Comparison of ENCODE assay signal across 27 cellular contexts in genomic region chr5:23028445-23028844, GRCh38.
"Had no signal": no experiment of that assay in that cellular context is flagged by ENCODE, and none has a peak within 500 bp of the region (broad histone marks: within the 10 kb centered on the region; RNA-seq: fewer than 3 reads in every experiment).

No MANE protein-coding gene starts in this region.

- H3K27ac Mint-ChIP-seq: immature natural killer cell; naive thymus-derived CD4-positive, alpha-beta T cell; natural killer cell treated with Interleukin-12 subunit alpha and Interleukin-12 subunit beta and Interleukin-15 and Interleukin-18, amount 100 ng/mL, for 72 hours; stimulated activated memory B cell treated with anti-CD40 and anti-IgM and Interleukin-4, amounts not matched to agents 10 μg/mL and 1 μg/mL and 100 μg/mL, for 72 hours; stimulated activated naive CD8-positive, alpha-beta T cell treated with anti-CD3 and anti-CD28 coated beads, Interleukin-15, amount 100 ng/mL, for 72 hours; type B pancreatic cell had no signal

- H3K36me3 Mint-ChIP-seq: naive thymus-derived CD4-positive, alpha-beta T cell; stimulated activated memory B cell treated with anti-CD40 and anti-IgM and Interleukin-4, amounts not matched to agents 10 μg/mL and 1 μg/mL and 100 μg/mL, for 72 hours; type B pancreatic cell had no signal

- H3K9me3 ChIP-seq: lower lobe of right lung, pancreas, prostate gland, right lobe of liver, tibial nerve, uterus had no signal

- ATAC-seq: lower lobe of right lung; naive thymus-derived CD4-positive, alpha-beta T cell; natural killer cell treated with Interleukin-12 subunit alpha and Interleukin-12 subunit beta and Interleukin-15 and Interleukin-18, amount 100 ng/mL, for 72 hours; pancreas; right lobe of liver; stimulated activated memory B cell treated with anti-CD40 and anti-IgM and Interleukin-4, amounts not matched to agents 10 μg/mL and 1 μg/mL and 100 μg/mL, for 72 hours; stimulated activated naive CD8-positive, alpha-beta T cell treated with anti-CD3 and anti-CD28 coated beads, Interleukin-15, amount 100 ng/mL, for 72 hours had no signal

- H3K4me3 Mint-ChIP-seq: immature natural killer cell; naive thymus-derived CD4-positive, alpha-beta T cell; natural killer cell treated with Interleukin-12 subunit alpha and Interleukin-12 subunit beta and Interleukin-15 and Interleukin-18, amount 100 ng/mL, for 72 hours; neural crest cell; stimulated activated memory B cell treated with anti-CD40 and anti-IgM and Interleukin-4, amounts not matched to agents 10 μg/mL and 1 μg/mL and 100 μg/mL, for 72 hours; stimulated activated naive CD8-positive, alpha-beta T cell treated with anti-CD3 and anti-CD28 coated beads, Interleukin-15, amount 100 ng/mL, for 72 hours; type B pancreatic cell had no signal

- DNase-seq: hypothalamus; immature natural killer cell; kidney; lower lobe of right lung; mammary epithelial cell; mesenchymal stem cell; naive thymus-derived CD4-positive, alpha-beta T cell; nucleus accumbens; pancreas; posterior cingulate gyrus; retina; right lobe of liver; stimulated activated CD4-positive, alpha-beta T cell treated with anti-CD3 and anti-CD28 coated beads, Interleukin-1b, Interleukin-23, amount 100 ng/mL, for 48 hours; stimulated activated CD4-positive, alpha-beta T cell treated with anti-CD3 and anti-CD28 coated beads, Interleukin-2, amount 100 ng/mL, for 48 hours; stimulated activated CD4-positive, alpha-beta T cell treated with anti-CD3 and anti-CD28 coated beads, Interleukin-4, amount 100 ng/mL, for 4 hours; stimulated activated CD8-positive, alpha-beta memory T cell treated with anti-CD3 and anti-CD28 coated beads, Interleukin-4, amount 100 ng/mL, for 48 hours; stimulated activated naive CD4-positive, alpha-beta T cell treated with Interleukin-2 at 50 U/mL for 16 hours; stimulated activated naive CD8-positive, alpha-beta T cell treated with anti-CD3 and anti-CD28 coated beads, Interleukin-15, amount 100 ng/mL, for 72 hours; substantia nigra; uterus had no signal

- H3K27me3 Mint-ChIP-seq: naive thymus-derived CD4-positive, alpha-beta T cell; natural killer cell treated with Interleukin-12 subunit alpha and Interleukin-12 subunit beta and Interleukin-15 and Interleukin-18, amount 100 ng/mL, for 72 hours; stimulated activated memory B cell treated with anti-CD40 and anti-IgM and Interleukin-4, amounts not matched to agents 10 μg/mL and 1 μg/mL and 100 μg/mL, for 72 hours; stimulated activated naive CD8-positive, alpha-beta T cell treated with anti-CD3 and anti-CD28 coated beads, Interleukin-15, amount 100 ng/mL, for 72 hours; type B pancreatic cell had no signal

- H3K4me1 ChIP-seq: lower lobe of right lung, pancreas, prostate gland, tibial nerve, uterus had no signal

- H3K4me2 ChIP-seq: smooth muscle cell had no signal

- H3K27me3 ChIP-seq: pancreas, right lobe of liver, tibial nerve, uterus had no signal

- H3K4me3 ChIP-seq: lower lobe of right lung, pancreas, prostate gland, right lobe of liver, smooth muscle cell, tibial nerve, uterus had no signal

- H3K9me3 Mint-ChIP-seq: neural crest cell; stimulated activated memory B cell treated with anti-CD40 and anti-IgM and Interleukin-4, amounts not matched to agents 10 μg/mL and 1 μg/mL and 100 μg/mL, for 72 hours; stimulated activated naive CD8-positive, alpha-beta T cell treated with anti-CD3 and anti-CD28 coated beads, Interleukin-15, amount 100 ng/mL, for 72 hours; type B pancreatic cell had no signal

- H3K36me3 ChIP-seq: lower lobe of right lung, pancreas, prostate gland, right lobe of liver, tibial nerve, uterus had no signal

- H3K27ac ChIP-seq: lower lobe of right lung, pancreas, prostate gland, right lobe of liver, tibial nerve, uterus had no signal

- H3K4me1 Mint-ChIP-seq: immature natural killer cell; naive thymus-derived CD4-positive, alpha-beta T cell; neural crest cell; stimulated activated memory B cell treated with anti-CD40 and anti-IgM and Interleukin-4, amounts not matched to agents 10 μg/mL and 1 μg/mL and 100 μg/mL, for 72 hours; stimulated activated naive CD8-positive, alpha-beta T cell treated with anti-CD3 and anti-CD28 coated beads, Interleukin-15, amount 100 ng/mL, for 72 hours had no signal
